In the genomic region with DNA sequence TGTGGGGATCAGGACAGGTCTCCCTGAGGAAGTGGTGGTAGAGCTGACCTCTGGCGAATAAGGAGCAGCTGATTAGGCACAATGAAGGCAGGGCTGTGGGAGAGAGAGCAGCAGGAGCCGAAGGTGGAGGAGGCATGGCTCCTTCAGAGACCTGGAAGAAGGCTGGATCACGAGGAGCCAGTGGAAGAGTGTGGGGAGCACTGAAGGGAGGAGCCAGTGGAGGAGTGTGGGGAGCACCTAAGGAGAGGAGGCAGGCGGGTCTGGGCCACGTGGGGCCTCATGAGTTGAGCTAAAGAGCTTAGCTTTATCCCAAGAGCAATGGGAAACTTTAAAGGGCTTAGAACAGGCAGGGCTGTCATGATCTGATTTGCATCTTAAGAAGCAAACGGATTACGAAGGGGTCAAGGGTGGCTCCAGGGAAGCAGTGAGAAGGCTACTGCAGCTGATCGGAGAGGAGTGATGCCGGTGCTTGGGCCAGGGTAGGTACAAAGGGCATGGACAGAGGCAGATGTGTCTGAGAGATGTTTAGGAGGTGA, we compare ENCODE assay signal across 29 cellular contexts.
"Had no signal": no experiment of that assay in that cellular context is flagged by ENCODE, and none has a peak within 500 bp of the region (broad histone marks: within the 10 kb centered on the region; RNA-seq: fewer than 3 reads in every experiment).

No MANE protein-coding gene starts in this region.

- ATAC-seq: activated CD8-positive, alpha-beta memory T cell treated with anti-CD3 and anti-CD28 coated beads, Interleukin-2, amount 10 ng/mL, durations not matched to agents 7 days and 5 days; Panc1; Right ventricle myocardium inferior; T-cell had no signal

- H3K9me3 Mint-ChIP-seq: activated CD4-positive, alpha-beta T cell treated with anti-CD3 and anti-CD28 coated beads, Interleukin-2, amount 10 ng/mL, durations not matched to agents 24 days and 14 days; activated naive CD4-positive, alpha-beta T cell treated with anti-CD3 and anti-CD28 coated beads for 36 hours; activated T-cell treated with anti-CD3 and anti-CD28 coated beads, Interleukin-2, amount 50 U/mL, for 24 hours; brain; central memory CD8-positive, alpha-beta T cell; T-cell had no signal

- H3K27me3 Mint-ChIP-seq: activated CD4-positive, alpha-beta T cell treated with anti-CD3 and anti-CD28 coated beads, Interleukin-2, amount 10 ng/mL, durations not matched to agents 24 days and 14 days; activated CD8-positive, alpha-beta memory T cell treated with anti-CD3 and anti-CD28 coated beads, Interleukin-2, amount 10 ng/mL, durations not matched to agents 7 days and 5 days; activated naive CD8-positive, alpha-beta T cell had no signal

- H3K27ac ChIP-seq: SK-N-MC had no signal

- H3K36me3 Mint-ChIP-seq: activated CD8-positive, alpha-beta memory T cell treated with anti-CD3 and anti-CD28 coated beads, Interleukin-2, amount 10 ng/mL, durations not matched to agents 7 days and 5 days; activated naive CD8-positive, alpha-beta T cell; brain; T-cell had no signal

- DNase-seq: activated CD4-positive, alpha-beta T cell treated with anti-CD3 and anti-CD28 coated beads, Interleukin-2, amount 10 ng/mL, durations not matched to agents 24 days and 14 days; activated CD4-positive, alpha-beta T cell treated with anti-CD3 and anti-CD28 coated beads, Interleukin-2, amount 50 U/mL, for 48 hours; activated CD4-positive, CD25-positive, alpha-beta regulatory T cell treated with anti-CD3 and anti-CD28 coated beads, Interleukin-2, amount 50 U/mL, for 72 hours; activated CD8-positive, alpha-beta memory T cell treated with anti-CD3 and anti-CD28 coated beads, Interleukin-2, amount 10 ng/mL, durations not matched to agents 7 days and 5 days; activated gamma-delta T cell; activated naive CD4-positive, alpha-beta T cell treated with anti-CD3 and anti-CD28 coated beads for 36 hours; activated T-cell treated with anti-CD3 and anti-CD28 coated beads, Interleukin-2, amount 50 U/mL, for 24 hours; amygdala; Kasumi-1; KBM-7; NCI-H1105 treated with DMSO at 0.1 percent for 48 hours; NCI-H1436 treated with DMSO at 0.1 percent for 48 hours; NCI-H187; NCI-H2081 treated with DMSO at 0.1 percent for 48 hours; NCI-H446; NCI-H526; NCI-H774; NK-92 treated with Interleukin-12 subunit alpha and Interleukin-12 subunit beta, amount 100 ng/mL, for 24 hours; OCI-M1; RPMI8226; T-cell; T-helper 2 cell; T1000 had no signal

- H3K4me1 Mint-ChIP-seq: activated CD4-positive, alpha-beta T cell treated with anti-CD3 and anti-CD28 coated beads, Interleukin-2, amount 10 ng/mL, durations not matched to agents 24 days and 14 days; activated CD8-positive, alpha-beta memory T cell treated with anti-CD3 and anti-CD28 coated beads, Interleukin-2, amount 10 ng/mL, durations not matched to agents 7 days and 5 days; central memory CD8-positive, alpha-beta T cell; T-cell had no signal

- H3K27ac Mint-ChIP-seq: activated CD4-positive, alpha-beta T cell treated with anti-CD3 and anti-CD28 coated beads, Interleukin-2, amount 10 ng/mL, durations not matched to agents 24 days and 14 days; activated CD8-positive, alpha-beta memory T cell treated with anti-CD3 and anti-CD28 coated beads, Interleukin-2, amount 10 ng/mL, durations not matched to agents 7 days and 5 days; activated naive CD4-positive, alpha-beta T cell treated with anti-CD3 and anti-CD28 coated beads for 36 hours; activated naive CD8-positive, alpha-beta T cell; activated T-cell treated with anti-CD3 and anti-CD28 coated beads, Interleukin-2, amount 50 U/mL, for 24 hours; T-cell had no signal

- H3K4me3 ChIP-seq: SK-N-MC had no signal

- H3K4me3 Mint-ChIP-seq: activated CD4-positive, alpha-beta T cell treated with anti-CD3 and anti-CD28 coated beads, Interleukin-2, amount 10 ng/mL, durations not matched to agents 24 days and 14 days; activated CD8-positive, alpha-beta memory T cell treated with anti-CD3 and anti-CD28 coated beads, Interleukin-2, amount 10 ng/mL, durations not matched to agents 7 days and 5 days; activated naive CD4-positive, alpha-beta T cell treated with anti-CD3 and anti-CD28 coated beads for 36 hours; activated naive CD8-positive, alpha-beta T cell; activated T-cell treated with anti-CD3 and anti-CD28 coated beads, Interleukin-2, amount 50 U/mL, for 24 hours; brain; central memory CD8-positive, alpha-beta T cell; T-cell had no signal
